In the genomic region with DNA sequence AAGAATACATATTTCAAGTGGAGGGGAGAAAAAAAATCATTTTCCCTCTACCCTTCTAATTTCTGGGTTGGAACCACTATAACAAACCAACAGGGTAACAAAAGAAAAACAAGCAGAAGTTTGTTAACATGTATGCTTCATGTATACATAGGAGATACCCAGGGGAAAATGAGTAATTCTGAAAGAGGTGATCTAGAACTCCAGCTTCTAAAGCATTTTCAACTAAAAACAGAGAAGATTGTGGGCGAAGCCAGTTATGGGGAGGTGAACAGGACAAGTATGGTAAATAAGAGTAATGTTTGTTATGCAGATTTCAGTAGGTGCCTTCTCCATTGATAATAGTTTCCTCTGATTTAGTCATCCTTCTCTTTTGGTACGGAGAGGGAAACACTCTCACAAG, we compare ENCODE assay signal across 14 cellular contexts. TPM values are rescaled to one million over a fixed set of nuclear protein-coding genes. Genes with fewer than 3 reads are reported as not detected.
A peak's percentile ranks its signal among the peaks of the same experiment; 100 is the strongest.
DNase-seq lines count a peak whose midpoint lies in the region; ATAC-seq and TF ChIP-seq lines count a peak whose summit lies in the region.
"Had no signal": no experiment of that assay in that cellular context is flagged by ENCODE, and none has a peak within 500 bp of the region (broad histone marks: within the 10 kb centered on the region; RNA-seq: fewer than 3 reads in every experiment).

No MANE protein-coding gene starts in this region.

- POLR2A ChIA-PET in GM10248 (lab: Yijun Ruan, JAX) (no interaction called here), T-cell (lab: Charles Lee) (no interaction called here)

- no peaks in the 10 kb centered on the region for H3K4me1 ChIP-seq in endodermal cell (ENCODE audit: control insufficient read depth, insufficient read depth, low read length)

- H3K27me3 ChIP-seq in endodermal cell (ENCODE audit: control insufficient read depth, insufficient read depth, low read length, poor library complexity, severe bottlenecking), result no peaks in the 10 kb centered on the region
- H3K27me3 ChIP-seq: SJCRH30 had no signal

- H3K9me3 ChIP-seq in endodermal cell (ENCODE audit: control insufficient read depth, low read length), result no peaks in the 10 kb centered on the region
- H3K9me3 ChIP-seq: SJCRH30 had no signal

- no peaks in the 10 kb centered on the region for H3K27me3 Mint-ChIP-seq in activated T-helper 2 cell treated with anti-CD3 and anti-CD28 coated beads, Interferon-gamma antibody, Interleukin-2, Interleukin-4, amounts not matched to agents 10 μg/mL and 5 μg/mL and 100 μg/mL, durations not matched to agents 14 hours and 24 hours and 36 hours (ENCODE audit: low read depth)
- H3K27me3 Mint-ChIP-seq in endodermal cell (ENCODE audit: insufficient read depth), result no peaks in the 10 kb centered on the region
- H3K27me3 Mint-ChIP-seq in T-cell, result no peaks in the 10 kb centered on the region
- H3K27me3 Mint-ChIP-seq: B cell had no signal

- DNase-seq in GM10248 (ENCODE audit: extremely low spot score) (peak; percentile 39), endodermal cell (no peak), T-cell (no peak), NCI-H1092 (lab: John Stamatoyannopoulos, UW) (no peak)
- no peak for DNase-seq in activated T-helper 2 cell treated with anti-CD3 and anti-CD28 coated beads, Interferon-gamma antibody, Interleukin-2, Interleukin-4, amounts not matched to agents 10 μg/mL and 5 μg/mL and 100 μg/mL, durations not matched to agents 14 hours and 24 hours and 36 hours (ENCODE audit: low spot score)
- DNase-seq: effector CD4-positive, alpha-beta T cell; mammary epithelial cell; NCI-H446 treated with DMSO at 0.1 percent for 48 hours; SJCRH30; stimulated activated CD4-positive, alpha-beta T cell treated with anti-CD3 and anti-CD28 coated beads, Interleukin-4, amount 100 ng/mL, for 24 hours had no signal

- WGBS in endodermal cell (ENCODE audit: insufficient coverage in 1 of 2, insufficient read length in 1 of 2), 2 experiments, result 97 to 100% methylated on average over 2 of the region's 2 CpGs

- H3K4me3 Mint-ChIP-seq in activated T-helper 2 cell treated with anti-CD3 and anti-CD28 coated beads, Interferon-gamma antibody, Interleukin-2, Interleukin-4, amounts not matched to agents 10 μg/mL and 5 μg/mL and 100 μg/mL, durations not matched to agents 14 hours and 24 hours and 36 hours (ENCODE audit: low read depth), result no peak overlapping the region
- H3K4me3 Mint-ChIP-seq in endodermal cell, result no peak overlapping the region
- H3K4me3 Mint-ChIP-seq in T-cell, result no peak overlapping the region
- H3K4me3 Mint-ChIP-seq: B cell had no signal

- no peak overlapping the region for H3K4me3 ChIP-seq in endodermal cell (ENCODE audit: low read length)
- H3K4me3 ChIP-seq: SJCRH30 had no signal

- H3K36me3 ChIP-seq in endodermal cell (ENCODE audit: control insufficient read depth, insufficient read depth, low read length), result no peaks in the 10 kb centered on the region
- H3K36me3 ChIP-seq: SJCRH30 had no signal

- H3K36me3 Mint-ChIP-seq in activated T-helper 2 cell treated with anti-CD3 and anti-CD28 coated beads, Interferon-gamma antibody, Interleukin-2, Interleukin-4, amounts not matched to agents 10 μg/mL and 5 μg/mL and 100 μg/mL, durations not matched to agents 14 hours and 24 hours and 36 hours (ENCODE audit: low read depth), result peaks cover 14% of the 10 kb centered on the region
- H3K36me3 Mint-ChIP-seq in endodermal cell (ENCODE audit: low read depth) (peaks cover 3% of the 10 kb centered on the region), T-cell (peaks cover 26% of the 10 kb centered on the region)

- peaks cover 33% of the 10 kb centered on the region for H3K4me1 Mint-ChIP-seq in activated T-helper 2 cell treated with anti-CD3 and anti-CD28 coated beads, Interferon-gamma antibody, Interleukin-2, Interleukin-4, amounts not matched to agents 10 μg/mL and 5 μg/mL and 100 μg/mL, durations not matched to agents 14 hours and 24 hours and 36 hours (ENCODE audit: low read depth)
- H3K4me1 Mint-ChIP-seq in endodermal cell (peaks cover 11% of the 10 kb centered on the region), T-cell (peaks cover 8 to 12% (median 11%) of the 10 kb centered on the region in 3 donors)

- no peak overlapping the region for H3K27ac ChIP-seq in endodermal cell (ENCODE audit: low read depth, low read length)
- H3K27ac ChIP-seq: SJCRH30 had no signal

- CTCF ChIA-PET in GM10248 (lab: Yijun Ruan, JAX) (interaction anchor here (1.1 to 13.4 kb wide), 4 partner anchors 9 to 25 kb away, joined by 3 to 114 read pairs (median 30); a partner anchor contains a TSS), T-cell (lab: Charles Lee) (no interaction called here)

- TF ChIP-seq CTCF in GM10248 (IDR thresholded peaks at IDR 0.05; ENCODE audit: control extremely low read depth, extremely low read depth, low read depth, missing control alignments), result no peak
- TF ChIP-seq CTCF in endodermal cell (conservative IDR thresholded peaks at IDR 0.05), result no peak

- H3K9ac ChIP-seq in endodermal cell (ENCODE audit: extremely low read depth, low read length, poor library complexity, severe bottlenecking), result no peak overlapping the region

- ATAC-seq in GM18909 (IDR thresholded peaks at IDR 0.05; ENCODE audit: poor library complexity, unreplicated experiment) (peak; percentile 66), HG02798 (IDR thresholded peaks at IDR 0.05; ENCODE audit: poor library complexity, unreplicated experiment) (peak; percentile 68), T-cell (replicated peaks in 1 of 4) (no peak), GM21423 (IDR thresholded peaks at IDR 0.05; ENCODE audit: unreplicated experiment) (no peak)

- peak overlapping the region; percentile 68 for H3K27ac Mint-ChIP-seq in activated T-helper 2 cell treated with anti-CD3 and anti-CD28 coated beads, Interferon-gamma antibody, Interleukin-2, Interleukin-4, amounts not matched to agents 10 μg/mL and 5 μg/mL and 100 μg/mL, durations not matched to agents 14 hours and 24 hours and 36 hours
- no peak overlapping the region for H3K27ac Mint-ChIP-seq in endodermal cell
- H3K27ac Mint-ChIP-seq in T-cell, result no peak overlapping the region
- H3K27ac Mint-ChIP-seq: B cell had no signal

- H3K9me3 Mint-ChIP-seq in activated T-helper 2 cell treated with anti-CD3 and anti-CD28 coated beads, Interferon-gamma antibody, Interleukin-2, Interleukin-4, amounts not matched to agents 10 μg/mL and 5 μg/mL and 100 μg/mL, durations not matched to agents 14 hours and 24 hours and 36 hours, result no peaks in the 10 kb centered on the region
- H3K9me3 Mint-ChIP-seq in endodermal cell, result no peaks in the 10 kb centered on the region
- no peaks in the 10 kb centered on the region for H3K9me3 Mint-ChIP-seq in T-cell

- intact Hi-C loops in activated T-helper 2 cell treated with anti-CD3 and anti-CD28 coated beads, Interferon-gamma antibody, Interleukin-2, Interleukin-4, amounts not matched to agents 10 μg/mL and 5 μg/mL and 100 μg/mL, durations not matched to agents 14 hours and 24 hours and 36 hours (cut with micrococcal nuclease), result loop anchor here (1.0 to 2.0 kb wide), 2 partner anchors 17 to 93 kb away; a partner anchor contains a TSS

RNA-seq across cellular contexts. Expression of a gene that starts 16.7 kb away (rescaled TPM):
- total RNA-seq in activated T-helper 2 cell treated with anti-CD3 and anti-CD28 coated beads, Interferon-gamma antibody, Interleukin-2, Interleukin-4, amounts not matched to agents 10 μg/mL and 5 μg/mL and 100 μg/mL, durations not matched to agents 14 hours and 24 hours and 36 hours, result 14.8 and 17.5 TPM in 2 replicates
- total RNA-seq in endodermal cell (10 to 100 TPM; 17.2 to 21.3 TPM), T-cell (10 to 100 TPM in 3 of 5 donors, 1 to 10 TPM in 2; 9.6 to 14.2 (median 10.4) TPM)
- 18.8 TPM for polyA plus RNA-seq in endodermal cell (2013, experiment 1 of 2)
- 22.1 TPM for polyA plus RNA-seq in endodermal cell (2013, experiment 2 of 2)

RNA-seq across cellular contexts. Expression of a gene that starts 31.3 kb away (rescaled TPM):
- 4.7 and 4.8 TPM in 2 replicates for total RNA-seq in activated T-helper 2 cell treated with anti-CD3 and anti-CD28 coated beads, Interferon-gamma antibody, Interleukin-2, Interleukin-4, amounts not matched to agents 10 μg/mL and 5 μg/mL and 100 μg/mL, durations not matched to agents 14 hours and 24 hours and 36 hours
- 10 to 100 TPM; 48.7 to 77.2 TPM for total RNA-seq in endodermal cell
- polyA plus RNA-seq in endodermal cell (2013, experiment 1 of 2), result 27.7 TPM
- 24.4 TPM for polyA plus RNA-seq in endodermal cell (2013, experiment 2 of 2)
- total RNA-seq in T-cell, result 1 to 10 TPM; 3.9 to 9.7 (median 4.3) TPM

Comparison
In these comparisons a context has a peak if more than half of its experiments do, and no peak if none do; other contexts are left out.
1. ATAC-seq: peak in GM18909 (single experiment) and HG02798 (single experiment); none in T-cell (0 of 4) and GM21423 (single experiment).